In the genomic region with DNA sequence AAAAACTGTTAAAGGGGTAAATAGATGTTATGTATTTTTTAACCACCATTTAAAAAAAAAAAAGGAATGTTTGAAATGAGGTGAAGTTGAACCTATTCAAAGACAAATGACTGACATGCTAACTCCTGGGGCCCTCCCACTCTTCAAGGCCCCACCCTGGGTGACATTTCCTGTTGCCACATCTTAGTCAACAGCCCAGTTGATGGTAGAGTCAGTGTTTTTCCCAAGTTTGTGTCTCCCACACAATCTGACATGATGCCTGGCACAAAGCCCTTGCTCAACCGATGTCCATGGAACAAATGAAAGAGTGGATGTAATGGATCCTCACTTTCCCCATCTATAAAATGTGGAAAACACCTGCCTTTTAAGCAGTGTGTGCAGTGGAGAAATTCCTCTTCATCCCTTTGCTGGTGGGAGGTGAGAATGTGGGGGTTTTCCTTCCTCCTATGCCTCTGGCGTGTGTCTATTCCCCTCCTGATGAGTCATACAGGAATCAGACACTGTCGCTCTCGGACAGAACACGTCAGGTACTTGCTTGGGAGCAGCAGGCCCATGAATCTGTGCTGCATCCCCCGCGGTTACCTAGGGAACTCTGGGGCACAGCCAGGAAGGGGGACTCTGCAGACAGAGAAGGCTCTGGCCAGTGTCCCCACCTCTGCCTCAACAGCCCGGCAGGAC, we compare ENCODE assay signal across 1 cellular context.
TF ChIP-seq lines count a peak whose summit lies in the region.

No MANE protein-coding gene starts in this region.

TF ChIP-seq in GM23338, 12 proteins besides CTCF, POLR2A, EP300 and RAD21 (continued from another document):
- TF ChIP-seq, protein P1, sequence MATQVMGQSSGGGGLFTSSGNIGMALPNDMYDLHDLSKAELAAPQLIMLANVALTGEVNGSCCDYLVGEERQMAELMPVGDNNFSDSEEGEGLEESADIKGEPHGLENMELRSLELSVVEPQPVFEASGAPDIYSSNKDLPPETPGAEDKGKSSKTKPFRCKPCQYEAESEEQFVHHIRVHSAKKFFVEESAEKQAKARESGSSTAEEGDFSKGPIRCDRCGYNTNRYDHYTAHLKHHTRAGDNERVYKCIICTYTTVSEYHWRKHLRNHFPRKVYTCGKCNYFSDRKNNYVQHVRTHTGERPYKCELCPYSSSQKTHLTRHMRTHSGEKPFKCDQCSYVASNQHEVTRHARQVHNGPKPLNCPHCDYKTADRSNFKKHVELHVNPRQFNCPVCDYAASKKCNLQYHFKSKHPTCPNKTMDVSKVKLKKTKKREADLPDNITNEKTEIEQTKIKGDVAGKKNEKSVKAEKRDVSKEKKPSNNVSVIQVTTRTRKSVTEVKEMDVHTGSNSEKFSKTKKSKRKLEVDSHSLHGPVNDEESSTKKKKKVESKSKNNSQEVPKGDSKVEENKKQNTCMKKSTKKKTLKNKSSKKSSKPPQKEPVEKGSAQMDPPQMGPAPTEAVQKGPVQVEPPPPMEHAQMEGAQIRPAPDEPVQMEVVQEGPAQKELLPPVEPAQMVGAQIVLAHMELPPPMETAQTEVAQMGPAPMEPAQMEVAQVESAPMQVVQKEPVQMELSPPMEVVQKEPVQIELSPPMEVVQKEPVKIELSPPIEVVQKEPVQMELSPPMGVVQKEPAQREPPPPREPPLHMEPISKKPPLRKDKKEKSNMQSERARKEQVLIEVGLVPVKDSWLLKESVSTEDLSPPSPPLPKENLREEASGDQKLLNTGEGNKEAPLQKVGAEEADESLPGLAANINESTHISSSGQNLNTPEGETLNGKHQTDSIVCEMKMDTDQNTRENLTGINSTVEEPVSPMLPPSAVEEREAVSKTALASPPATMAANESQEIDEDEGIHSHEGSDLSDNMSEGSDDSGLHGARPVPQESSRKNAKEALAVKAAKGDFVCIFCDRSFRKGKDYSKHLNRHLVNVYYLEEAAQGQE (IDR thresholded peaks at IDR 0.05; ENCODE audit: unreplicated experiment), result no peak
- TF ChIP-seq EZH2 (IDR thresholded peaks at IDR 0.05; ENCODE audit: low read depth, unreplicated experiment) (no peak), ZNF331 (CRISPR knock-in tag; IDR thresholded peaks at IDR 0.05; ENCODE audit: low read depth) (no peak), EZH2phosphoT487 (IDR thresholded peaks at IDR 0.05; ENCODE audit: unreplicated experiment) (no peak), STAT1 (IDR thresholded peaks at IDR 0.05; ENCODE audit: unreplicated experiment) (no peak), POLR2AphosphoS5 (IDR thresholded peaks at IDR 0.05; ENCODE audit: low read depth) (no peak), JUNB (IDR thresholded peaks at IDR 0.05; ENCODE audit: unreplicated experiment) (no peak), ZNF114 (CRISPR knock-in tag; IDR thresholded peaks at IDR 0.05) (no peak)
- TF ChIP-seq, protein P2, sequence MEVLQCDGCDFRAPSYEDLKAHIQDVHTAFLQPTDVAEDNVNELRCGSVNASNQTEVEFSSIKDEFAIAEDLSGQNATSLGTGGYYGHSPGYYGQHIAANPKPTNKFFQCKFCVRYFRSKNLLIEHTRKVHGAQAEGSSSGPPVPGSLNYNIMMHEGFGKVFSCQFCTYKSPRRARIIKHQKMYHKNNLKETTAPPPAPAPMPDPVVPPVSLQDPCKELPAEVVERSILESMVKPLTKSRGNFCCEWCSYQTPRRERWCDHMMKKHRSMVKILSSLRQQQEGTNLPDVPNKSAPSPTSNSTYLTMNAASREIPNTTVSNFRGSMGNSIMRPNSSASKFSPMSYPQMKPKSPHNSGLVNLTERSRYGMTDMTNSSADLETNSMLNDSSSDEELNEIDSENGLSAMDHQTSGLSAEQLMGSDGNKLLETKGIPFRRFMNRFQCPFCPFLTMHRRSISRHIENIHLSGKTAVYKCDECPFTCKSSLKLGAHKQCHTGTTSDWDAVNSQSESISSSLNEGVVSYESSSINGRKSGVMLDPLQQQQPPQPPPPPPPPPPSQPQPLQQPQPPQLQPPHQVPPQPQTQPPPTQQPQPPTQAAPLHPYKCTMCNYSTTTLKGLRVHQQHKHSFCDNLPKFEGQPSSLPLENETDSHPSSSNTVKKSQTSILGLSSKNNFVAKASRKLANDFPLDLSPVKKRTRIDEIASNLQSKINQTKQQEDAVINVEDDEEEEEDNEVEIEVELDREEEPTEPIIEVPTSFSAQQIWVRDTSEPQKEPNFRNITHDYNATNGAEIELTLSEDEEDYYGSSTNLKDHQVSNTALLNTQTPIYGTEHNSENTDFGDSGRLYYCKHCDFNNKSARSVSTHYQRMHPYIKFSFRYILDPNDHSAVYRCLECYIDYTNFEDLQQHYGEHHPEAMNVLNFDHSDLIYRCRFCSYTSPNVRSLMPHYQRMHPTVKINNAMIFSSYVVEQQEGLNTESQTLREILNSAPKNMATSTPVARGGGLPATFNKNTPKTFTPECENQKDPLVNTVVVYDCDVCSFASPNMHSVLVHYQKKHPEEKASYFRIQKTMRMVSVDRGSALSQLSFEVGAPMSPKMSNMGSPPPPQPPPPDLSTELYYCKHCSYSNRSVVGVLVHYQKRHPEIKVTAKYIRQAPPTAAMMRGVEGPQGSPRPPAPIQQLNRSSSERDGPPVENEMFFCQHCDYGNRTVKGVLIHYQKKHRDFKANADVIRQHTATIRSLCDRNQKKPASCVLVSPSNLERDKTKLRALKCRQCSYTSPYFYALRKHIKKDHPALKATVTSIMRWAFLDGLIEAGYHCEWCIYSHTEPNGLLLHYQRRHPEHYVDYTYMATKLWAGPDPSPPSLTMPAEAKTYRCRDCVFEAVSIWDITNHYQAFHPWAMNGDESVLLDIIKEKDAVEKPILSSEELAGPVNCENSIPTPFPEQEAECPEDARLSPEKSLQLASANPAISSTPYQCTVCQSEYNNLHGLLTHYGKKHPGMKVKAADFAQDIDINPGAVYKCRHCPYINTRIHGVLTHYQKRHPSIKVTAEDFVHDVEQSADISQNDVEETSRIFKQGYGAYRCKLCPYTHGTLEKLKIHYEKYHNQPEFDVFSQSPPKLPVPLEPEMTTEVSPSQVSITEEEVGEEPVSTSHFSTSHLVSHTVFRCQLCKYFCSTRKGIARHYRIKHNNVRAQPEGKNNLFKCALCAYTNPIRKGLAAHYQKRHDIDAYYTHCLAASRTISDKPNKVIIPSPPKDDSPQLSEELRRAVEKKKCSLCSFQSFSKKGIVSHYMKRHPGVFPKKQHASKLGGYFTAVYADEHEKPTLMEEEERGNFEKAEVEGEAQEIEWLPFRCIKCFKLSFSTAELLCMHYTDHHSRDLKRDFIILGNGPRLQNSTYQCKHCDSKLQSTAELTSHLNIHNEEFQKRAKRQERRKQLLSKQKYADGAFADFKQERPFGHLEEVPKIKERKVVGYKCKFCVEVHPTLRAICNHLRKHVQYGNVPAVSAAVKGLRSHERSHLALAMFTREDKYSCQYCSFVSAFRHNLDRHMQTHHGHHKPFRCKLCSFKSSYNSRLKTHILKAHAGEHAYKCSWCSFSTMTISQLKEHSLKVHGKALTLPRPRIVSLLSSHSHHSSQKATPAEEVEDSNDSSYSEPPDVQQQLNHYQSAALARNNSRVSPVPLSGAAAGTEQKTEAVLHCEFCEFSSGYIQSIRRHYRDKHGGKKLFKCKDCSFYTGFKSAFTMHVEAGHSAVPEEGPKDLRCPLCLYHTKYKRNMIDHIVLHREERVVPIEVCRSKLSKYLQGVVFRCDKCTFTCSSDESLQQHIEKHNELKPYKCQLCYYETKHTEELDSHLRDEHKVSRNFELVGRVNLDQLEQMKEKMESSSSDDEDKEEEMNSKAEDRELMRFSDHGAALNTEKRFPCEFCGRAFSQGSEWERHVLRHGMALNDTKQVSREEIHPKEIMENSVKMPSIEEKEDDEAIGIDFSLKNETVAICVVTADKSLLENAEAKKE (CRISPR knock-in tag; IDR thresholded peaks at IDR 0.05), result no peak
